Comparison of ENCODE assay signal across 23 cellular contexts in genomic region chr3:66738625-66739330, GRCh38.
A peak's percentile ranks its signal among the peaks of the same experiment; 100 is the strongest.
DNase-seq lines count a peak whose midpoint lies in the region; ATAC-seq and TF ChIP-seq lines count a peak whose summit lies in the region.
"Had no signal": no experiment of that assay in that cellular context is flagged by ENCODE, and none has a peak within 500 bp of the region (broad histone marks: within the 10 kb centered on the region; RNA-seq: fewer than 3 reads in every experiment).

No MANE protein-coding gene starts in this region.

- H2AFZ ChIP-seq in mesenchymal stem cell (ENCODE audit: low read depth, low read length) = no peak overlapping the region

- intact Hi-C loops in activated T-helper 2 cell treated with anti-CD3 and anti-CD28 coated beads, Interferon-gamma antibody, Interleukin-2, Interleukin-4, amounts not matched to agents 10 μg/mL and 5 μg/mL and 100 μg/mL, durations not matched to agents 14 hours and 24 hours and 36 hours (cut with micrococcal nuclease) = no loop called here

- no peak for TF ChIP-seq CTCF in epithelial cell of esophagus (IDR thresholded peaks at IDR 0.05; ENCODE audit: insufficient read depth, low read depth, low read length, missing control alignments)

- no peaks in the 10 kb centered on the region for H3K9me3 Mint-ChIP-seq in effector memory CD8-positive, alpha-beta T cell
- no peaks in the 10 kb centered on the region for H3K9me3 Mint-ChIP-seq in activated T-helper 2 cell treated with anti-CD3 and anti-CD28 coated beads, Interferon-gamma antibody, Interleukin-2, Interleukin-4, amounts not matched to agents 10 μg/mL and 5 μg/mL and 100 μg/mL, durations not matched to agents 14 hours and 24 hours and 36 hours
- H3K9me3 Mint-ChIP-seq: naive B cell; stimulated activated effector memory CD8-positive, alpha-beta T cell treated with anti-CD3 and anti-CD28 coated beads, Interleukin-12 subunit alpha, Interleukin-12 subunit beta, amount 100 ng/mL, for 72 hours had no signal

- no peak overlapping the region for H3K14ac ChIP-seq in mesenchymal stem cell (ENCODE audit: low read length in 2 of 2)

- H3K4me3 Mint-ChIP-seq in effector memory CD8-positive, alpha-beta T cell = no peak overlapping the region
- no peak overlapping the region for H3K4me3 Mint-ChIP-seq in activated T-helper 2 cell treated with anti-CD3 and anti-CD28 coated beads, Interferon-gamma antibody, Interleukin-2, Interleukin-4, amounts not matched to agents 10 μg/mL and 5 μg/mL and 100 μg/mL, durations not matched to agents 14 hours and 24 hours and 36 hours (ENCODE audit: low read depth)
- H3K4me3 Mint-ChIP-seq: naive B cell; stimulated activated effector memory CD8-positive, alpha-beta T cell treated with anti-CD3 and anti-CD28 coated beads, Interleukin-12 subunit alpha, Interleukin-12 subunit beta, amount 100 ng/mL, for 72 hours had no signal

- H4K91ac ChIP-seq in mesenchymal stem cell (ENCODE audit: low read length) = no peak overlapping the region

- no peaks in the 10 kb centered on the region for H3K9me3 ChIP-seq in mesenchymal stem cell (ENCODE audit: control insufficient read depth, low read length)
- H3K9me3 ChIP-seq: colonic mucosa, heart left ventricle, testis had no signal

- H3K4me1 Mint-ChIP-seq in effector memory CD8-positive, alpha-beta T cell (ENCODE audit: low read depth in 2 of 2) = peaks cover 0 to 2% of the 10 kb centered on the region in 2 donors
- H3K4me1 Mint-ChIP-seq in activated T-helper 2 cell treated with anti-CD3 and anti-CD28 coated beads, Interferon-gamma antibody, Interleukin-2, Interleukin-4, amounts not matched to agents 10 μg/mL and 5 μg/mL and 100 μg/mL, durations not matched to agents 14 hours and 24 hours and 36 hours (ENCODE audit: low read depth) = no peaks in the 10 kb centered on the region
- H3K4me1 Mint-ChIP-seq: naive B cell; stimulated activated effector memory CD8-positive, alpha-beta T cell treated with anti-CD3 and anti-CD28 coated beads, Interleukin-12 subunit alpha, Interleukin-12 subunit beta, amount 100 ng/mL, for 72 hours had no signal

- no peaks in the 10 kb centered on the region for H3K27me3 ChIP-seq in mesenchymal stem cell (ENCODE audit: control insufficient read depth in 1 of 2, insufficient read depth in 1 of 2, low read length in 2 of 2)
- H3K27me3 ChIP-seq: colonic mucosa, heart left ventricle, testis had no signal

- H2BK15ac ChIP-seq in mesenchymal stem cell (ENCODE audit: low read depth, poor library complexity, severe bottlenecking) = no peak overlapping the region

- H3K4me3 ChIP-seq in epithelial cell of esophagus (ENCODE audit: low read length) (no peak overlapping the region), mesenchymal stem cell (ENCODE audit: insufficient read depth in 1 of 2, low read depth in 1 of 2, low read length in 2 of 2) (no peak overlapping the region)
- H3K4me3 ChIP-seq: colonic mucosa, heart left ventricle, K562, lung, testis had no signal

- ATAC-seq in GM21423 (IDR thresholded peaks at IDR 0.05; ENCODE audit: unreplicated experiment) (no peak), GM21367 (IDR thresholded peaks at IDR 0.05; ENCODE audit: unreplicated experiment) (no peak)
- no peak for ATAC-seq in effector memory CD8-positive, alpha-beta T cell (replicated peaks)
- ATAC-seq: heart left ventricle; K562; stimulated activated effector memory CD8-positive, alpha-beta T cell treated with anti-CD3 and anti-CD28 coated beads, Interleukin-12 subunit alpha, Interleukin-12 subunit beta, amount 100 ng/mL, for 72 hours had no signal

- H3K27ac Mint-ChIP-seq in effector memory CD8-positive, alpha-beta T cell = no peak overlapping the region
- H3K27ac Mint-ChIP-seq in activated T-helper 2 cell treated with anti-CD3 and anti-CD28 coated beads, Interferon-gamma antibody, Interleukin-2, Interleukin-4, amounts not matched to agents 10 μg/mL and 5 μg/mL and 100 μg/mL, durations not matched to agents 14 hours and 24 hours and 36 hours = no peak overlapping the region
- H3K27ac Mint-ChIP-seq: naive B cell; stimulated activated effector memory CD8-positive, alpha-beta T cell treated with anti-CD3 and anti-CD28 coated beads, Interleukin-12 subunit alpha, Interleukin-12 subunit beta, amount 100 ng/mL, for 72 hours had no signal

- no peak overlapping the region for H3K9ac ChIP-seq in mesenchymal stem cell (ENCODE audit: low read length)

- H3K27ac ChIP-seq in mesenchymal stem cell (ENCODE audit: low read length, poor library complexity, severe bottlenecking) = no peak overlapping the region
- H3K27ac ChIP-seq: C4-2B, colonic mucosa, heart left ventricle, testis had no signal

- H3K27me3 Mint-ChIP-seq in effector memory CD8-positive, alpha-beta T cell = peaks cover 27 to 61% of the 10 kb centered on the region in 2 donors
- H3K27me3 Mint-ChIP-seq in activated T-helper 2 cell treated with anti-CD3 and anti-CD28 coated beads, Interferon-gamma antibody, Interleukin-2, Interleukin-4, amounts not matched to agents 10 μg/mL and 5 μg/mL and 100 μg/mL, durations not matched to agents 14 hours and 24 hours and 36 hours (ENCODE audit: low read depth) = no peaks in the 10 kb centered on the region

- H2AK5ac ChIP-seq in mesenchymal stem cell (ENCODE audit: low read length, severe bottlenecking) = no peak overlapping the region

- H3K36me3 Mint-ChIP-seq in effector memory CD8-positive, alpha-beta T cell (ENCODE audit: insufficient read depth) = no peaks in the 10 kb centered on the region
- no peaks in the 10 kb centered on the region for H3K36me3 Mint-ChIP-seq in activated T-helper 2 cell treated with anti-CD3 and anti-CD28 coated beads, Interferon-gamma antibody, Interleukin-2, Interleukin-4, amounts not matched to agents 10 μg/mL and 5 μg/mL and 100 μg/mL, durations not matched to agents 14 hours and 24 hours and 36 hours (ENCODE audit: low read depth)
- H3K36me3 Mint-ChIP-seq: naive B cell; stimulated activated effector memory CD8-positive, alpha-beta T cell treated with anti-CD3 and anti-CD28 coated beads, Interleukin-12 subunit alpha, Interleukin-12 subunit beta, amount 100 ng/mL, for 72 hours had no signal

- WGBS in mesenchymal stem cell = 60% methylated on average over 5 of the region's 7 CpGs

- peaks cover 6% of the 10 kb centered on the region for H3K4me1 ChIP-seq in mesenchymal stem cell (ENCODE audit: control insufficient read depth, insufficient read depth, low read depth, low read length)
- H3K4me1 ChIP-seq: colonic mucosa, heart left ventricle, testis had no signal

- no peak overlapping the region for H4K8ac ChIP-seq in mesenchymal stem cell (ENCODE audit: low read length)

- H2BK120ac ChIP-seq in mesenchymal stem cell (ENCODE audit: low read depth, low read length) = no peak overlapping the region

- no peak overlapping the region for H2BK12ac ChIP-seq in mesenchymal stem cell (ENCODE audit: low read length in 2 of 2)

- H3K23ac ChIP-seq in mesenchymal stem cell (ENCODE audit: low read length in 2 of 2) = no peak overlapping the region

- H3K79me1 ChIP-seq in mesenchymal stem cell (replicated peaks; ENCODE audit: low read length, poor library complexity, severe bottlenecking) = no peaks in the 10 kb centered on the region

- H3K36me3 ChIP-seq in mesenchymal stem cell (ENCODE audit: control insufficient read depth in 1 of 2, insufficient read depth in 2 of 2, low read depth in 1 of 2, low read length in 2 of 2) = no peaks in the 10 kb centered on the region
- H3K36me3 ChIP-seq: colonic mucosa, heart left ventricle had no signal

- H2BK5ac ChIP-seq in mesenchymal stem cell (ENCODE audit: low read depth, low read length, poor library complexity, severe bottlenecking) = no peak overlapping the region

- H3K4ac ChIP-seq in mesenchymal stem cell (ENCODE audit: low read depth in 1 of 2, low read length in 2 of 2) = no peak overlapping the region

- DNase-seq in NCI-H82 (lab: John Stamatoyannopoulos, UW) (peak; percentile 7), NCI-H82 treated with DMSO at 0.1 percent for 48 hours (lab: John Stamatoyannopoulos, UW; ENCODE audit: unreplicated experiment) (no peak), epithelial cell of esophagus (ENCODE audit: low read depth) (peak; percentile 72), mesenchymal stem cell (peak; percentile 30)
- DNase-seq in effector memory CD8-positive, alpha-beta T cell = no peak
- DNase-seq in activated T-helper 2 cell treated with anti-CD3 and anti-CD28 coated beads, Interferon-gamma antibody, Interleukin-2, Interleukin-4, amounts not matched to agents 10 μg/mL and 5 μg/mL and 100 μg/mL, durations not matched to agents 14 hours and 24 hours and 36 hours (ENCODE audit: low spot score) = no peak
- DNase-seq: 8988T; activated CD4-positive, alpha-beta T cell treated with anti-CD3 and anti-CD28 coated beads for 48 hours; activated effector memory CD4-positive, alpha-beta T cell treated with anti-CD3 and anti-CD28 coated beads, Interleukin-2, amount 50 U/mL, for 16 hours; colonic mucosa; heart left ventricle; islet precursor cell; naive B cell; NCI-H187; NCI-H345; RPMI8226; testis had no signal

- no peak overlapping the region for H3K18ac ChIP-seq in mesenchymal stem cell (ENCODE audit: low read depth in 1 of 2, low read length in 2 of 2)

- no peak overlapping the region for H3K4me2 ChIP-seq in mesenchymal stem cell (ENCODE audit: low read length, poor library complexity, severe bottlenecking)

Comparison
In these comparisons a context has a peak if more than half of its experiments do, and no peak if none do; other contexts are left out.
1. DNase-seq: peak in NCI-H82 (single experiment), epithelial cell of esophagus (single experiment) and mesenchymal stem cell (single experiment); none in NCI-H82 treated with DMSO at 0.1 percent for 48 hours (single experiment), effector memory CD8-positive, alpha-beta T cell (0 of 3) and activated T-helper 2 cell treated with anti-CD3 and anti-CD28 coated beads, Interferon-gamma antibody, Interleukin-2, Interleukin-4, amounts not matched to agents 10 μg/mL and 5 μg/mL and 100 μg/mL, durations not matched to agents 14 hours and 24 hours and 36 hours (single experiment).